11 cellular contexts compared by ENCODE assay signal in genomic region chr5:175060264-175060663, GRCh38.
DNase-seq lines count a peak whose midpoint lies in the region; TF ChIP-seq lines count a peak whose summit lies in the region.
"Had no signal": no experiment of that assay in that cellular context is flagged by ENCODE, and none has a peak within 500 bp of the region (broad histone marks: within the 10 kb centered on the region; RNA-seq: fewer than 3 reads in every experiment).

No MANE protein-coding gene starts in this region.

- H3K9ac ChIP-seq in BLaER1 (no peak overlapping the region), HUES48 (ENCODE audit: low read depth, low read length) (no peak overlapping the region), neural cell (ENCODE audit: low read length) (peak overlapping the region; percentile 34)
- H3K9ac ChIP-seq: GM23248 had no signal

- no peak for TF ChIP-seq RAD21 in neural cell (conservative IDR thresholded peaks at IDR 0.05)

- H3K27me3 Mint-ChIP-seq in brain, result peaks cover 4% of the 10 kb centered on the region

- TF ChIP-seq CTCF in brain (conservative IDR thresholded peaks at IDR 0.05) (no peak), neural cell (IDR thresholded peaks at IDR 0.05; ENCODE audit: poor library complexity, severe bottlenecking) (no peak), ovary (IDR thresholded peaks at IDR 0.05) (no peak)

- 14 to 29% (median 25%) methylated on average over 3 of the region's 3 CpGs for WGBS in ovary, 3 donors

- H3K4me1 Mint-ChIP-seq in brain, result peaks cover 33% of the 10 kb centered on the region

- TF ChIP-seq POLR2A in ovary (IDR thresholded peaks at IDR 0.05), result no peak

- peaks cover 0 to 3% (median 0%) of the 10 kb centered on the region in 5 experiments for H3K9me3 Mint-ChIP-seq in brain

- H3K9me3 ChIP-seq in BLaER1, result no peaks in the 10 kb centered on the region
- H3K9me3 ChIP-seq in HUES48 (ENCODE audit: control insufficient read depth, insufficient read depth, low read length), result no peaks in the 10 kb centered on the region
- no peaks in the 10 kb centered on the region for H3K9me3 ChIP-seq in neural cell (ENCODE audit: low read length)
- H3K9me3 ChIP-seq in ovary, result no peaks in the 10 kb centered on the region
- no peaks in the 10 kb centered on the region for H3K9me3 ChIP-seq in HAP-1
- H3K9me3 ChIP-seq: right atrium auricular region had no signal

- no peaks in the 10 kb centered on the region for H3K79me2 ChIP-seq in neural cell (replicated peaks; ENCODE audit: insufficient read depth, low read length)

- no peak overlapping the region for H2AFZ ChIP-seq in neural cell (ENCODE audit: low read depth, low read length)
- H2AFZ ChIP-seq: GM23248 had no signal

- H3K27me3 ChIP-seq in BLaER1 (peaks cover 11% of the 10 kb centered on the region), HUES48 (ENCODE audit: control insufficient read depth, insufficient read depth, low read length) (no peaks in the 10 kb centered on the region), neural cell (ENCODE audit: insufficient read depth, low read depth, low read length) (no peaks in the 10 kb centered on the region), ovary (no peaks in the 10 kb centered on the region), HAP-1 (ENCODE audit: low read depth) (peaks cover 2% of the 10 kb centered on the region; the same call in 1 of the 2 replicates)
- H3K27me3 ChIP-seq: right atrium auricular region had no signal

- H3K9me2 ChIP-seq in neural cell (ENCODE audit: insufficient read depth, low read length), result no peaks in the 10 kb centered on the region

- DNase-seq in foreskin melanocyte (no peak), ovary (no peak), inferior parietal cortex (ENCODE audit: extremely low spot score) (no peak), HAP-1 (ENCODE audit: low spot score in 2 of 2) (no peak)
- DNase-seq: DMS79 treated with DMSO at 0.1 percent for 48 hours had no signal

- H3K4me3 ChIP-seq in BLaER1 (no peak overlapping the region), HUES48 (ENCODE audit: low read depth, low read length) (peak overlapping the region; percentile 53), neural cell (ENCODE audit: low read length) (peak overlapping the region; percentile 59), ovary (no peak overlapping the region), HAP-1 (no peak overlapping the region)
- H3K4me3 ChIP-seq: GM23248 had no signal

- H3K36me3 ChIP-seq in BLaER1 (no peaks in the 10 kb centered on the region), HUES48 (ENCODE audit: control insufficient read depth, insufficient read depth, low read length) (no peaks in the 10 kb centered on the region), neural cell (ENCODE audit: insufficient read depth, low read length) (no peaks in the 10 kb centered on the region), ovary (no peaks in the 10 kb centered on the region), HAP-1 (replicated peaks) (no peaks in the 10 kb centered on the region)
- H3K36me3 ChIP-seq: right atrium auricular region had no signal

- H3K27ac ChIP-seq in BLaER1 (no peak overlapping the region), HUES48 (ENCODE audit: low read depth, low read length) (no peak overlapping the region), neural cell (ENCODE audit: low read length) (peak overlapping the region; percentile 60), ovary (no peak overlapping the region)
- H3K27ac ChIP-seq: GM23248, right atrium auricular region had no signal

- no peaks in the 10 kb centered on the region for H3K36me3 Mint-ChIP-seq in brain

- in situ Hi-C loops in HAP-1 (cut with MboI; ENCODE audit: low sequenced_read_pairs), result no loop called here

- H3K27ac Mint-ChIP-seq in brain, result peak overlapping the region; percentile 72 to 95 (median 90)

- H4K20me1 ChIP-seq in BLaER1, result no peaks in the 10 kb centered on the region
- H4K20me1 ChIP-seq in neural cell (ENCODE audit: insufficient read depth), result no peaks in the 10 kb centered on the region

- H3K4me1 ChIP-seq in BLaER1 (peaks cover 8% of the 10 kb centered on the region; the same call in 1 of the 2 replicates), HUES48 (ENCODE audit: control insufficient read depth, insufficient read depth, low read length) (peaks cover 11% of the 10 kb centered on the region), ovary (ENCODE audit: insufficient read depth) (no peaks in the 10 kb centered on the region), HAP-1 (no peaks in the 10 kb centered on the region)
- H3K4me1 ChIP-seq: right atrium auricular region had no signal

- no peaks in the 10 kb centered on the region for H3F3A ChIP-seq in neural cell (ENCODE audit: insufficient read depth, low read length, poor library complexity, severe bottlenecking)

- intact Hi-C loops in ovary (cut with DNase I), result no loop called here

- H3K4me2 ChIP-seq in BLaER1, result peak overlapping the region; percentile 67
- peak overlapping the region; percentile 66 for H3K4me2 ChIP-seq in neural cell (ENCODE audit: low read length)

- H3K4me3 Mint-ChIP-seq in brain, result peak overlapping the region; percentile 21 to 82 (median 66)

- no peak for TF ChIP-seq EP300 in neural cell (conservative IDR thresholded peaks at IDR 0.05; ENCODE audit: poor library complexity, severe bottlenecking)
- TF ChIP-seq EP300 in ovary (IDR thresholded peaks at IDR 0.05), result no peak

TF ChIP-seq in neural cell, 6 proteins besides CTCF, POLR2A, EP300 and RAD21:
- TF ChIP-seq POLR2AphosphoS5 (IDR thresholded peaks at IDR 0.05) (no peak), TAF1 (IDR thresholded peaks at IDR 0.05; ENCODE audit: low read depth) (no peak), SMC3 (conservative IDR thresholded peaks at IDR 0.05; ENCODE audit: poor library complexity) (no peak), EZH2 (IDR thresholded peaks at IDR 0.05; ENCODE audit: borderline replicate concordance, insufficient read depth, low read length, poor library complexity, severe bottlenecking) (no peak), MXI1 (conservative IDR thresholded peaks at IDR 0.05; ENCODE audit: poor library complexity, severe bottlenecking) (no peak), REST (IDR thresholded peaks at IDR 0.05; ENCODE audit: borderline replicate concordance) (no peak)

Comparison
In these comparisons a context has a peak if more than half of its experiments do, and no peak if none do; other contexts are left out.
1. H3K4me3 ChIP-seq: peak in HUES48 (single experiment) and neural cell (single experiment); none in BLaER1 (single experiment), ovary (single experiment) and HAP-1 (single experiment).